Comparison of ENCODE assay signal across 8 cellular contexts in the genomic region with DNA sequence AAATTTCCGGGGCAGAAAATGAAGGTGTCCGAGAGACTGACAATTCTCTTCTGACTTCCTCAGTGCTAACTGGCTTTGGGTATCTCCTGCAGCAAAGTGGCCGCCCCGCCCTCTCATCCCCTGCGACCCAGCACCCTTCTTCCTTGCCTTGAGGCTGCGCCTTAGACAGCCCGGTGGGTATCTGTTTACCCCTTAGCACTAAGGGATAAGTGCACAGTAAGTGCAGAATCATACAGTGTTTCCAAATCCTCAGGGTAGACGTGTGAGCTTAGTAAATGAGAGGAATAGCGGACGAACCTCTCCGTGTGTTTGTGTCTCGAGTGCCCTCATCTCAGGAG. TPM values are rescaled to one million over a fixed set of nuclear protein-coding genes. Genes with fewer than 3 reads are reported as not detected.
DNase-seq lines count a peak whose midpoint lies in the region; ATAC-seq, FAIRE-seq and TF ChIP-seq lines count a peak whose summit lies in the region.

No MANE protein-coding gene starts in this region.

- no peak for DNase-seq in A549 (ENCODE audit: low read depth in 1 of 2, low spot score in 1 of 2)
- peak; percentile 57 to 78 for DNase-seq in NCI-H524 (lab: John Stamatoyannopoulos, UW)
- no peak for DNase-seq in epithelial cell of esophagus (ENCODE audit: low read depth)
- no peak for DNase-seq in A172 (ENCODE audit: low spot score)
- DNase-seq in retina: no peak

- H2AFZ ChIP-seq in neuron (ENCODE audit: low read depth, low read length): peak overlapping the region; percentile 72

- WGBS in A549 (ENCODE audit: missing lambda C conversion rate): 0% methylated on average over 12 of the region's 12 CpGs

- FAIRE-seq in A549 (lab: Jason Lieb, UNC): no peak

- no peak for TF ChIP-seq CTCF in A549 (IDR thresholded peaks at IDR 0.05)
- TF ChIP-seq CTCF in epithelial cell of esophagus (IDR thresholded peaks at IDR 0.05; ENCODE audit: insufficient read depth, low read depth, low read length, missing control alignments): no peak

- H3K4me2 ChIP-seq in A549: peak overlapping the region; percentile 82

- H3K4me1 ChIP-seq in A549 (peaks cover 39% of the 10 kb centered on the region), neuron (ENCODE audit: insufficient read depth, low read length) (peaks cover 26% of the 10 kb centered on the region)

- no peaks in the 10 kb centered on the region for H3K27me3 ChIP-seq in neuron (ENCODE audit: insufficient read depth, low read length)

- POLR2A ChIA-PET in A549 (lab: Yijun Ruan, JAX): interaction anchor here (0.6 kb wide), 1 partner anchor 19 kb away, joined by 3 read pairs; no protein-coding TSS in a partner anchor

- ATAC-seq in A549 (peak; percentile 75 to 82), GM21367 (IDR thresholded peaks at IDR 0.05; ENCODE audit: unreplicated experiment) (peak; percentile 40), GM19467 (IDR thresholded peaks at IDR 0.05; ENCODE audit: unreplicated experiment) (no peak)

- no peak for TF ChIP-seq POLR2A in A549 (IDR thresholded peaks at IDR 0.05; ENCODE audit: low read length)

- TF ChIP-seq EP300 in A549 (IDR thresholded peaks at IDR 0.05): no peak

- peak overlapping the region; percentile 90 to 93 for H3K27ac ChIP-seq in A549

- H3K4me3 ChIP-seq in A549 (peak overlapping the region; percentile 94), epithelial cell of esophagus (ENCODE audit: low read length) (peak overlapping the region; percentile 81), neuron (ENCODE audit: low read length) (peak overlapping the region; percentile 84)

- TF ChIP-seq RAD21 in A549 (conservative IDR thresholded peaks at IDR 0.05 in 1 of 2, IDR thresholded peaks at IDR 0.05 in 1 of 2): no peak

- CTCF ChIA-PET in A549 (lab: Yijun Ruan, JAX): interaction anchor here (1.1 kb wide), 1 partner anchor 14 kb away, joined by 3 read pairs; no protein-coding TSS in a partner anchor

- H3K9me3 ChIP-seq in A549 (no peaks in the 10 kb centered on the region), neuron (ENCODE audit: low read length) (no peaks in the 10 kb centered on the region)

- H3K36me3 ChIP-seq in neuron (ENCODE audit: insufficient read depth, low read length): no peaks in the 10 kb centered on the region

TF ChIP-seq in A549, 52 proteins besides CTCF, POLR2A, EP300 and RAD21:
- no peak for TF ChIP-seq BHLHE40 (IDR thresholded peaks at IDR 0.05; ENCODE audit: low read depth, low read length)
- TF ChIP-seq CBX8 (IDR thresholded peaks at IDR 0.05): no peak
- no peak for TF ChIP-seq REST (IDR thresholded peaks at IDR 0.05)
- TF ChIP-seq CHD4 (IDR thresholded peaks at IDR 0.05; ENCODE audit: borderline replicate concordance): no peak
- no peak for TF ChIP-seq USF2 (IDR thresholded peaks at IDR 0.05)
- TF ChIP-seq POLR2AphosphoS2 (conservative IDR thresholded peaks at IDR 0.05; ENCODE audit: low read length): no peak
- TF ChIP-seq HEYL (CRISPR knock-in tag; IDR thresholded peaks at IDR 0.05): no peak
- no peak for TF ChIP-seq MAFK (IDR thresholded peaks at IDR 0.05; ENCODE audit: partially characterized antibody)
- TF ChIP-seq EHMT2 (IDR thresholded peaks at IDR 0.05; ENCODE audit: low read depth): no peak
- TF ChIP-seq FOSB (CRISPR knock-in tag; IDR thresholded peaks at IDR 0.05): no peak
- TF ChIP-seq SMC3 (IDR thresholded peaks at IDR 0.05): no peak
- TF ChIP-seq CEBPB (IDR thresholded peaks at IDR 0.05): no peak
- no peak for TF ChIP-seq RCOR1 (IDR thresholded peaks at IDR 0.05; ENCODE audit: low read depth, low read length)
- no peak for TF ChIP-seq ELK1 (IDR thresholded peaks at IDR 0.05; ENCODE audit: low read depth, low read length)

RNA-seq across cellular contexts. Expression of gene CHORDC1, which starts 0.4 kb away (rescaled TPM):
- 71.9 and 83.8 TPM in 2 replicates for polyA plus RNA-seq in A549 (2011; rRNA removed)
- 36.8 and 48.1 TPM in 2 replicates for polyA plus RNA-seq in A549 (2012; cell fraction: cytosol; rRNA removed)
- polyA plus RNA-seq in A549 (2012; cell fraction: nucleus; rRNA removed): 36.7 and 47.9 TPM in 2 replicates
- polyA plus RNA-seq in A549 (2017; fragmentation: RNase III; extraction: RNeasy Plus Mini Kit Qiagen cat#74134 plus additional on column Dnase treatment): 127 to 163 TPM (median 163 TPM) in 3 replicates
- 83.7 and 146 TPM in 2 replicates for polyA minus RNA-seq in A549 (2011; rRNA and poly(A)+ RNA removed)
- total RNA-seq in A172 (2014; rRNA removed; shearing (Covaris generic)): 52.3 and 68.8 TPM in 2 replicates

Comparison
In these comparisons a context has a peak if more than half of its experiments do, and no peak if none do; other contexts are left out.
1. DNase-seq: peak in NCI-H524 (2 of 2); none in A549 (0 of 2), epithelial cell of esophagus (single experiment), A172 (single experiment) and retina (single experiment).
2. Peak in every context shown above with its lines, with median percentiles within 50 percentile points of each other: H3K4me3 ChIP-seq.